ENCODE assay signal across 22 cellular contexts in genomic region chr18:57519668-57520424, GRCh38.
A peak's percentile ranks its signal among the peaks of the same experiment; 100 is the strongest.
DNase-seq lines count a peak whose midpoint lies in the region; ATAC-seq and TF ChIP-seq lines count a peak whose summit lies in the region.
"Had no signal": no experiment of that assay in that cellular context is flagged by ENCODE, and none has a peak within 500 bp of the region (broad histone marks: within the 10 kb centered on the region; RNA-seq: fewer than 3 reads in every experiment).

No MANE protein-coding gene starts in this region.

- no peaks in the 10 kb centered on the region for H3K36me3 Mint-ChIP-seq in endodermal cell (ENCODE audit: low read depth)
- H3K36me3 Mint-ChIP-seq: CD8-positive, alpha-beta T cell had no signal

- no peak for TF ChIP-seq CTCF in endodermal cell (conservative IDR thresholded peaks at IDR 0.05)
- no peak for TF ChIP-seq CTCF in right lobe of liver (IDR thresholded peaks at IDR 0.05)

- H3K4me3 ChIP-seq in endodermal cell (ENCODE audit: low read length), result no peak overlapping the region
- H3K4me3 ChIP-seq in right lobe of liver, result no peak overlapping the region
- H3K4me3 ChIP-seq: BLaER1, PC-9, SJSA1 had no signal

- H3K9ac ChIP-seq in endodermal cell (ENCODE audit: extremely low read depth, low read length, poor library complexity, severe bottlenecking), result no peak overlapping the region
- H3K9ac ChIP-seq: BLaER1 had no signal

- 80 to 86% methylated on average over 5 of the region's 7 CpGs for WGBS in endodermal cell (ENCODE audit: insufficient coverage in 1 of 2, insufficient read length in 1 of 2), 2 experiments
- WGBS in right lobe of liver (ENCODE audit: insufficient coverage, low coverage, low lambda C conversion rate, missing lambda C conversion rate), result 43% methylated on average over 4 of the region's 7 CpGs

- peak; percentile 39 to 87 (median 82) for ATAC-seq in right lobe of liver
- ATAC-seq: CD8-positive, alpha-beta T cell had no signal

- peaks cover 5% of the 10 kb centered on the region for H3K9me3 Mint-ChIP-seq in endodermal cell
- H3K9me3 Mint-ChIP-seq: CD8-positive, alpha-beta T cell had no signal

- H3K9me3 ChIP-seq in endodermal cell (ENCODE audit: control insufficient read depth, low read length), result peaks cover 2% of the 10 kb centered on the region
- no peaks in the 10 kb centered on the region for H3K9me3 ChIP-seq in right lobe of liver
- H3K9me3 ChIP-seq: SJSA1 had no signal

- H3K27me3 ChIP-seq in endodermal cell (ENCODE audit: control insufficient read depth, insufficient read depth, low read length, poor library complexity, severe bottlenecking) (no peaks in the 10 kb centered on the region), right lobe of liver (no peaks in the 10 kb centered on the region)
- H3K27me3 ChIP-seq: BLaER1 had no signal

- TF ChIP-seq POLR2A in right lobe of liver (IDR thresholded peaks at IDR 0.05), result no peak

- no peak overlapping the region for H3K4me3 Mint-ChIP-seq in endodermal cell
- H3K4me3 Mint-ChIP-seq: CD8-positive, alpha-beta T cell had no signal

- H3K4me1 ChIP-seq in endodermal cell (ENCODE audit: control insufficient read depth, insufficient read depth, low read length), result no peaks in the 10 kb centered on the region
- peaks cover 0 to 4% (median 0%) of the 10 kb centered on the region in 4 donors for H3K4me1 ChIP-seq in right lobe of liver
- H3K4me1 ChIP-seq: BLaER1, SJSA1 had no signal

- no peaks in the 10 kb centered on the region for H3K4me1 Mint-ChIP-seq in endodermal cell

- H3K27ac ChIP-seq in endodermal cell (ENCODE audit: low read depth, low read length), result no peak overlapping the region
- H3K27ac ChIP-seq in right lobe of liver, result no peak overlapping the region
- H3K27ac ChIP-seq: BLaER1, HL-60, PC-9, SJSA1 had no signal

- intact Hi-C loops in right lobe of liver (cut with DNase I), result no loop called here

- DNase-seq in Daoy (ENCODE audit: low read depth) (peak; percentile 34), LoVo (ENCODE audit: low spot score) (peak; percentile 13), endodermal cell (peak; percentile 9), right lobe of liver (peak in 2 of 3 donors; percentile 29 to 58), NCI-H82 treated with DMSO at 0.1 percent for 48 hours (lab: John Stamatoyannopoulos, UW; ENCODE audit: unreplicated experiment) (no peak), EL (no peak), NCI-H1105 treated with DMSO at 0.1 percent for 48 hours (lab: John Stamatoyannopoulos, UW) (no peak)
- no peak for DNase-seq in effector CD8-positive, alpha-beta T cell (lab: John Stamatoyannopoulos, UW)
- DNase-seq: Calu3; CD8-positive, alpha-beta T cell; DMS79; GDM1; H7; Kasumi-1; NCI-H187; NCI-H2107; NCI-H2227 treated with DMSO at 0.1 percent for 48 hours; NCI-H524 treated with DMSO at 0.1 percent for 48 hours had no signal

- H3K27me3 Mint-ChIP-seq in endodermal cell (ENCODE audit: insufficient read depth), result peaks cover 4% of the 10 kb centered on the region

- no peak overlapping the region for H3K27ac Mint-ChIP-seq in endodermal cell
- H3K27ac Mint-ChIP-seq: CD8-positive, alpha-beta T cell had no signal

- H3K36me3 ChIP-seq in endodermal cell (ENCODE audit: control insufficient read depth, insufficient read depth, low read length) (no peaks in the 10 kb centered on the region), right lobe of liver (no peaks in the 10 kb centered on the region)
- H3K36me3 ChIP-seq: BLaER1, SJSA1 had no signal

Comparison
In these comparisons a context has a peak if more than half of its experiments do, and no peak if none do; other contexts are left out.
1. DNase-seq: peak in Daoy (single experiment), LoVo (single experiment), endodermal cell (single experiment) and right lobe of liver (2 of 3); none in effector CD8-positive, alpha-beta T cell (single experiment), NCI-H82 treated with DMSO at 0.1 percent for 48 hours (single experiment), EL (single experiment) and NCI-H1105 treated with DMSO at 0.1 percent for 48 hours (single experiment).